Comparison of ENCODE assay signal across 8 cellular contexts in the genomic region with DNA sequence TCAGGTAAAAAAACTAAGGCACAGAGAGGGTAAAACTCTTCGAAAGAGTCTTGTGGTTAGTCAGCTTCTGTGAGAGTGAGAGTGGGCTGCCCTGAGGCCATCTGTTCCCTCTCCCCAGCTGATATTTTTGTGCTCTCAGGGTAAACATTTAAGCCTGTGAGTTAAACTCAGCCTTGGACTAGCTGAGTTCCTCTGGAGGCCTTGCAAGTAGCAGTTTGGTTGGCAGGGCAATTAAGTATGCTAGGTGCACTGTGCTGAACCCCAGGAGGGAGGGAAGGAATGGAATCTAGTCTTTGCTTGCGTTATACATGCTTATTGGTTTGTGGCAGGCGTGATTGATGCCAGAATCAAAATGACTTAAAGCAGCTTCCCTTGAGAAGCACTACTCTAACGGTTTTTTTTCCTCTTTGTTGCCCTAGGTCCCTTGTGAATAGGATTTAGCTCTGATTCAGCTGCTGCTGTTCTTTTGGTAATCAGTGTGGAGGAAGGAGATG.
DNase-seq lines count a peak whose midpoint lies in the region; ATAC-seq and TF ChIP-seq lines count a peak whose summit lies in the region.

No MANE protein-coding gene starts in this region.

- H3K27me3 ChIP-seq in HAP-1 (ENCODE audit: low read depth) (no peaks in the 10 kb centered on the region), left lung (no peaks in the 10 kb centered on the region)

- H3K27ac Mint-ChIP-seq in naive B cell (peak overlapping the region in 4 of 6 donors; percentile 10 to 84 (median 34)), immature natural killer cell (no peak overlapping the region)
- H3K27ac Mint-ChIP-seq in activated T-helper 1 cell treated with anti-CD3 and anti-CD28 coated beads, Interleukin-12 subunit alpha, Interleukin-12 subunit beta, Interleukin-2, Interleukin-4 antibody, amounts not matched to agents 30 ng/mL and 10 ng/mL and 1 ng/mL, durations not matched to agents 14 hours and 24 hours and 36 hours = no peak overlapping the region

- H3K4me1 ChIP-seq in HAP-1 (peaks cover 28% of the 10 kb centered on the region), left lung (peaks cover 0 to 4% of the 10 kb centered on the region in 2 donors)

- TF ChIP-seq CTCF in left lung (IDR thresholded peaks at IDR 0.05) = no peak

- ATAC-seq in GM18517 (IDR thresholded peaks at IDR 0.05; ENCODE audit: unreplicated experiment) (peak; percentile 68), naive B cell (ENCODE audit: low read depth in 2 of 2) (peak; percentile 11 to 29), left lung (no peak)

- H3K4me1 Mint-ChIP-seq in naive B cell (peaks cover 24 to 35% (median 31%) of the 10 kb centered on the region in 3 donors), immature natural killer cell (peaks cover 10 to 17% of the 10 kb centered on the region in 2 donors)
- no peaks in the 10 kb centered on the region for H3K4me1 Mint-ChIP-seq in activated T-helper 1 cell treated with anti-CD3 and anti-CD28 coated beads, Interleukin-12 subunit alpha, Interleukin-12 subunit beta, Interleukin-2, Interleukin-4 antibody, amounts not matched to agents 30 ng/mL and 10 ng/mL and 1 ng/mL, durations not matched to agents 14 hours and 24 hours and 36 hours (ENCODE audit: low read depth)

- H3K4me3 ChIP-seq in HAP-1 (no peak overlapping the region), left lung (no peak overlapping the region)

- H3K27me3 Mint-ChIP-seq in naive B cell (no peaks in the 10 kb centered on the region), immature natural killer cell (ENCODE audit: low read depth in 3 of 3) (peaks cover 0 to 4% (median 0%) of the 10 kb centered on the region in 3 donors)
- H3K27me3 Mint-ChIP-seq in activated T-helper 1 cell treated with anti-CD3 and anti-CD28 coated beads, Interleukin-12 subunit alpha, Interleukin-12 subunit beta, Interleukin-2, Interleukin-4 antibody, amounts not matched to agents 30 ng/mL and 10 ng/mL and 1 ng/mL, durations not matched to agents 14 hours and 24 hours and 36 hours (ENCODE audit: insufficient read depth) = peaks cover 2% of the 10 kb centered on the region

- DNase-seq in HAP-1 (ENCODE audit: low spot score in 2 of 2) = peak; percentile 71 to 93
- DNase-seq in NCI-H1694 (lab: John Stamatoyannopoulos, UW) = peak; percentile 43
- no peak for DNase-seq in naive B cell
- DNase-seq in immature natural killer cell = no peak
- DNase-seq in activated T-cell treated with anti-CD3 and anti-CD28 coated beads, Interleukin-2, amount 50 U/mL, for 48 hours = no peak
- no peak for DNase-seq in activated T-helper 1 cell treated with anti-CD3 and anti-CD28 coated beads, Interleukin-12 subunit alpha, Interleukin-12 subunit beta, Interleukin-2, Interleukin-4 antibody, amounts not matched to agents 30 ng/mL and 10 ng/mL and 1 ng/mL, durations not matched to agents 14 hours and 24 hours and 36 hours (ENCODE audit: low spot score)
- DNase-seq in left lung = no peak

- H3K36me3 Mint-ChIP-seq in naive B cell (no peaks in the 10 kb centered on the region), immature natural killer cell (no peaks in the 10 kb centered on the region)
- no peaks in the 10 kb centered on the region for H3K36me3 Mint-ChIP-seq in activated T-helper 1 cell treated with anti-CD3 and anti-CD28 coated beads, Interleukin-12 subunit alpha, Interleukin-12 subunit beta, Interleukin-2, Interleukin-4 antibody, amounts not matched to agents 30 ng/mL and 10 ng/mL and 1 ng/mL, durations not matched to agents 14 hours and 24 hours and 36 hours (ENCODE audit: low read depth)

- in situ Hi-C loops in HAP-1 (cut with MboI; ENCODE audit: low sequenced_read_pairs) = no loop called here

- no peak overlapping the region for H3K27ac ChIP-seq in left lung

- no peaks in the 10 kb centered on the region for H3K36me3 ChIP-seq in HAP-1 (replicated peaks)
- H3K36me3 ChIP-seq in left lung = no peaks in the 10 kb centered on the region

- H3K9me3 ChIP-seq in HAP-1 (no peaks in the 10 kb centered on the region), left lung (no peaks in the 10 kb centered on the region)

- H3K4me3 Mint-ChIP-seq in naive B cell (peak overlapping the region in 3 of 8 donors; percentile 9 to 53 (median 50)), immature natural killer cell (no peak overlapping the region)
- H3K4me3 Mint-ChIP-seq in activated T-helper 1 cell treated with anti-CD3 and anti-CD28 coated beads, Interleukin-12 subunit alpha, Interleukin-12 subunit beta, Interleukin-2, Interleukin-4 antibody, amounts not matched to agents 30 ng/mL and 10 ng/mL and 1 ng/mL, durations not matched to agents 14 hours and 24 hours and 36 hours = no peak overlapping the region

- intact Hi-C loops in activated T-helper 1 cell treated with anti-CD3 and anti-CD28 coated beads, Interleukin-12 subunit alpha, Interleukin-12 subunit beta, Interleukin-2, Interleukin-4 antibody, amounts not matched to agents 30 ng/mL and 10 ng/mL and 1 ng/mL, durations not matched to agents 14 hours and 24 hours and 36 hours (cut with micrococcal nuclease) = no loop called here
- intact Hi-C loops in left lung (cut with DNase I) = no loop called here

- H3K9me3 Mint-ChIP-seq in naive B cell = no peaks in the 10 kb centered on the region
- no peaks in the 10 kb centered on the region for H3K9me3 Mint-ChIP-seq in immature natural killer cell
- H3K9me3 Mint-ChIP-seq in activated T-helper 1 cell treated with anti-CD3 and anti-CD28 coated beads, Interleukin-12 subunit alpha, Interleukin-12 subunit beta, Interleukin-2, Interleukin-4 antibody, amounts not matched to agents 30 ng/mL and 10 ng/mL and 1 ng/mL, durations not matched to agents 14 hours and 24 hours and 36 hours = no peaks in the 10 kb centered on the region

Comparison
In these comparisons a context has a peak if more than half of its experiments do, and no peak if none do; other contexts are left out.
1. DNase-seq: peak in HAP-1 (2 of 2) and NCI-H1694 (single experiment); none in naive B cell (single experiment), immature natural killer cell (0 of 3), activated T-cell treated with anti-CD3 and anti-CD28 coated beads, Interleukin-2, amount 50 U/mL, for 48 hours (0 of 2), activated T-helper 1 cell treated with anti-CD3 and anti-CD28 coated beads, Interleukin-12 subunit alpha, Interleukin-12 subunit beta, Interleukin-2, Interleukin-4 antibody, amounts not matched to agents 30 ng/mL and 10 ng/mL and 1 ng/mL, durations not matched to agents 14 hours and 24 hours and 36 hours (single experiment) and left lung (0 of 2).
2. H3K27ac Mint-ChIP-seq: peak in naive B cell (4 of 6); none in immature natural killer cell (0 of 6) and activated T-helper 1 cell treated with anti-CD3 and anti-CD28 coated beads, Interleukin-12 subunit alpha, Interleukin-12 subunit beta, Interleukin-2, Interleukin-4 antibody, amounts not matched to agents 30 ng/mL and 10 ng/mL and 1 ng/mL, durations not matched to agents 14 hours and 24 hours and 36 hours (single experiment).